ENCODE assay signal across 8 cellular contexts in genomic region chr19:10797541-10798256, GRCh38. TPM values are rescaled to one million over a fixed set of nuclear protein-coding genes. Genes with fewer than 3 reads are reported as not detected.
A peak's percentile ranks its signal among the peaks of the same experiment; 100 is the strongest.
DNase-seq lines count a peak whose midpoint lies in the region; ATAC-seq and TF ChIP-seq lines count a peak whose summit lies in the region.

No MANE protein-coding gene starts in this region.

- H3K9me3 Mint-ChIP-seq in osteocyte (ENCODE audit: unreplicated experiment), result no peaks in the 10 kb centered on the region

- peaks cover 32% of the 10 kb centered on the region for H3K36me3 ChIP-seq in A673 (ENCODE audit: insufficient read depth, low read length, poor library complexity, severe bottlenecking)

- POLR2A ChIA-PET in A673 (lab: Charles Lee; ENCODE audit: low non-redundant PET), result no interaction called here

- H3K27me3 ChIP-seq in A673 (replicated peaks; ENCODE audit: insufficient read depth, low read depth, low read length, poor library complexity), result no peaks in the 10 kb centered on the region

- no peaks in the 10 kb centered on the region for H3K9me3 ChIP-seq in A673 (ENCODE audit: low read depth, low read length, poor library complexity, severe bottlenecking)

- no peak overlapping the region for H3K4me3 ChIP-seq in A673 (ENCODE audit: low read depth, low read length, poor library complexity, severe bottlenecking)

- DNase-seq in activated T-cell treated with anti-CD3 and anti-CD28 coated beads for 1 hour (ENCODE audit: low read depth) (peak; percentile 59), head of caudate nucleus (peak; percentile 33 to 89 (median 68)), osteocyte (ENCODE audit: extremely low spot score, unreplicated experiment) (no peak), A673 (ENCODE audit: low spot score) (no peak), DMS79 treated with DMSO at 0.1 percent for 48 hours (lab: John Stamatoyannopoulos, UW) (no peak), NCI-H345 (lab: John Stamatoyannopoulos, UW) (no peak)
- DNase-seq in stimulated activated CD8-positive, alpha-beta memory T cell treated with anti-CD3 and anti-CD28 coated beads, Interleukin-15, amount 100 ng/mL, for 4 hours (ENCODE audit: low read depth in 2 of 2), result peak; percentile 87 to 92

- intact Hi-C loops in head of caudate nucleus (cut with DNase I) (no loop called here), A673 (cut with micrococcal nuclease; ENCODE audit: unreplicated experiment) (no loop called here)

- ATAC-seq in HG02588 (IDR thresholded peaks at IDR 0.05; ENCODE audit: unreplicated experiment), result peak; percentile 50

- H3K36me3 Mint-ChIP-seq in osteocyte (ENCODE audit: unreplicated experiment), result peaks cover 9% of the 10 kb centered on the region

- no peaks in the 10 kb centered on the region for H3K27me3 Mint-ChIP-seq in osteocyte (ENCODE audit: unreplicated experiment)

- H3K27ac Mint-ChIP-seq in osteocyte (ENCODE audit: unreplicated experiment), result no peak overlapping the region

- no peak overlapping the region for H3K27ac ChIP-seq in A673 (ENCODE audit: low read depth, low read length, poor library complexity, severe bottlenecking)

- no peak for TF ChIP-seq CTCF in osteocyte (IDR thresholded peaks at IDR 0.05)
- TF ChIP-seq CTCF in A673 (conservative IDR thresholded peaks at IDR 0.05; ENCODE audit: low read depth, low read length), result no peak

- no peaks in the 10 kb centered on the region for H3K4me1 ChIP-seq in A673 (ENCODE audit: insufficient read depth, low read length, poor library complexity, severe bottlenecking)

- H3K4me3 Mint-ChIP-seq in osteocyte (ENCODE audit: unreplicated experiment), result no peak overlapping the region

- no peaks in the 10 kb centered on the region for H3K4me1 Mint-ChIP-seq in osteocyte (ENCODE audit: unreplicated experiment)

- BruUV-seq in A673 (replicated peaks; lab: Mats Ljungman, UMichigan), result no TSS peak

- CTCF ChIA-PET in A673 (lab: Charles Lee), result no interaction called here

RNA-seq across cellular contexts. Expression of gene TMED1, which starts 38.3 kb away (rescaled TPM):
- 33.6 and 35.5 TPM in 2 replicates for total RNA-seq in osteocyte
- total RNA-seq in A673 (2021), result 23.1 and 27.3 TPM in 2 replicates

RNA-seq across cellular contexts. Expression of gene C19orf38, which starts 50.5 kb away (rescaled TPM):
- 0.27 TPM in 1 of 2 replicates, not detected in the other for total RNA-seq in osteocyte
- total RNA-seq in A673 (2021), result not detected in 2 replicates

Comparison
In these comparisons a context has a peak if more than half of its experiments do, and no peak if none do; other contexts are left out.
1. DNase-seq: peak in activated T-cell treated with anti-CD3 and anti-CD28 coated beads for 1 hour (single experiment), head of caudate nucleus (42 of 42) and stimulated activated CD8-positive, alpha-beta memory T cell treated with anti-CD3 and anti-CD28 coated beads, Interleukin-15, amount 100 ng/mL, for 4 hours (2 of 2); none in osteocyte (single experiment), A673 (single experiment), DMS79 treated with DMSO at 0.1 percent for 48 hours (single experiment) and NCI-H345 (single experiment).